ENCODE assay signal across 19 cellular contexts in genomic region chr4:119246177-119246576, GRCh38. TPM values are rescaled to one million over a fixed set of nuclear protein-coding genes. Genes with fewer than 3 reads are reported as not detected.
DNase-seq lines count a peak whose midpoint lies in the region; ATAC-seq, FAIRE-seq and TF ChIP-seq lines count a peak whose summit lies in the region.
"Had no signal": no experiment of that assay in that cellular context is flagged by ENCODE, and none has a peak within 500 bp of the region (broad histone marks: within the 10 kb centered on the region; RNA-seq: fewer than 3 reads in every experiment).

No MANE protein-coding gene starts in this region.

- peak in 5 of 8 donors; percentile 54 to 72 (median 67) for ATAC-seq in heart right ventricle
- no peak for ATAC-seq in WTC11
- ATAC-seq in gastrocnemius medialis: peak; percentile 43 to 77
- ATAC-seq in HG02571 (IDR thresholded peaks at IDR 0.05; ENCODE audit: unreplicated experiment): no peak
- ATAC-seq: HCT116 had no signal

- H3K36me3 ChIP-seq in heart right ventricle (peaks cover 0 to 61% (median 11%) of the 10 kb centered on the region in 9 donors), keratinocyte (ENCODE audit: control insufficient read depth in 2 of 2, extremely low read depth in 1 of 2, insufficient read depth in 2 of 2, low read length in 2 of 2) (peaks cover 14 to 22% of the 10 kb centered on the region in 2 experiments), gastrocnemius medialis (peaks cover 0 to 54% of the 10 kb centered on the region in 2 donors), PC-9 (ENCODE audit: low read depth) (no peaks in the 10 kb centered on the region)

- POLR2A ChIA-PET in WTC11 (lab: Charles Lee): no interaction called here
- POLR2A ChIA-PET in PC-9 (lab: Charles Lee; ENCODE audit: unreplicated experiment): no interaction called here

- 44 to 60% methylated on average over 4 of the region's 4 CpGs for WGBS in heart right ventricle, 2 donors

- intact Hi-C loops in heart right ventricle (cut with DNase I) (loop anchor here in 1 of 10 donors (5.0 kb wide), 1 partner anchor 36 kb away; no protein-coding TSS in a partner anchor), cardiac septum (cut with DNase I) (no loop called here), gastrocnemius medialis (cut with DNase I; ENCODE audit: low total_unique reads) (no loop called here), PC-9 (cut with micrococcal nuclease; ENCODE audit: unreplicated experiment) (loop anchor here (10.0 kb wide), 1 partner anchor 201 kb away; no protein-coding TSS in a partner anchor)

- H2AFZ ChIP-seq in keratinocyte (ENCODE audit: control insufficient read depth, low read length) (no peak overlapping the region), PC-9 (no peak overlapping the region)

- no peaks in the 10 kb centered on the region for H3K9me1 ChIP-seq in keratinocyte (ENCODE audit: control insufficient read depth, extremely low read depth, insufficient read depth, low read length)

- TF ChIP-seq CTCF in heart right ventricle (IDR thresholded peaks at IDR 0.05): no peak
- TF ChIP-seq CTCF in WTC11 (IDR thresholded peaks at IDR 0.05): no peak
- TF ChIP-seq CTCF in keratinocyte (optimal IDR thresholded peaks at IDR 0.05 in 1 of 3, IDR thresholded peaks at IDR 0.05 in 1 of 3, conservative IDR thresholded peaks at IDR 0.05 in 1 of 3; ENCODE audit: extremely low read depth in 1 of 3, insufficient read depth in 2 of 3, low read length in 3 of 3): no peak
- no peak for TF ChIP-seq CTCF in gastrocnemius medialis (IDR thresholded peaks at IDR 0.05 in 4 of 5, conservative IDR thresholded peaks at IDR 0.05 in 1 of 5)
- no peak for TF ChIP-seq CTCF in PC-9 (conservative IDR thresholded peaks at IDR 0.05)

- H3K79me2 ChIP-seq in keratinocyte (ENCODE audit: control insufficient read depth, insufficient read depth, low read length): peaks cover 2% of the 10 kb centered on the region
- H3K79me2 ChIP-seq in PC-9 (ENCODE audit: low read depth): no peaks in the 10 kb centered on the region

- no peaks in the 10 kb centered on the region for H3F3A ChIP-seq in PC-9 (ENCODE audit: insufficient read depth, low read depth)

- no peak overlapping the region for H3K4me2 ChIP-seq in keratinocyte (ENCODE audit: control insufficient read depth, extremely low read depth, insufficient read depth, low read depth, low read length)
- H3K4me2 ChIP-seq in PC-9: no peak overlapping the region
- H3K4me2 ChIP-seq: SK-N-SH had no signal

- H4K20me1 ChIP-seq in keratinocyte (ENCODE audit: control insufficient read depth, extremely low read depth, insufficient read depth, low read length): no peaks in the 10 kb centered on the region
- H4K20me1 ChIP-seq in PC-9 (ENCODE audit: insufficient read depth): no peaks in the 10 kb centered on the region

- dilution Hi-C loops in keratinocyte (cut with MboI; ENCODE audit: extremely low pct_ligation_motif_present, low sequenced_read_pairs): loop anchor here (25.0 kb wide), 1 partner anchor 259 kb away; no protein-coding TSS in a partner anchor

- H3K4me1 Mint-ChIP-seq in WTC11: peaks cover 27% of the 10 kb centered on the region

- no peak overlapping the region for H3K9ac ChIP-seq in keratinocyte (ENCODE audit: control insufficient read depth, extremely low read depth, insufficient read depth, low read length)
- H3K9ac ChIP-seq: SK-N-SH had no signal

- peak in 1 of 2 donors; percentile 31 for DNase-seq in heart right ventricle
- no peak for DNase-seq in cardiac septum (ENCODE audit: low spot score)
- no peak for DNase-seq in WTC11 (ENCODE audit: low spot score)
- no peak for DNase-seq in keratinocyte (ENCODE audit: low read depth, low spot score)
- peak; percentile 32 to 57 for DNase-seq in gastrocnemius medialis
- DNase-seq in PC-9: no peak
- DNase-seq in A172 (ENCODE audit: low spot score): no peak
- DNase-seq: Calu3; CD4-positive, CD25-positive, alpha-beta regulatory T cell; DMS79; KBM-7; NCI-H1417 treated with DMSO at 0.1 percent for 48 hours; NCI-H2029; NCI-H2171 treated with DMSO at 0.1 percent for 48 hours; NCI-H446 treated with DMSO at 0.1 percent for 48 hours; NCI-H774; SK-N-SH had no signal

- H3K27me3 Mint-ChIP-seq in WTC11 (ENCODE audit: low read depth): no peaks in the 10 kb centered on the region
- H3K27me3 Mint-ChIP-seq: CD4-positive, CD25-positive, alpha-beta regulatory T cell had no signal

- no peaks in the 10 kb centered on the region for H3K9me2 ChIP-seq in PC-9 (ENCODE audit: insufficient read depth)
- H3K9me2 ChIP-seq: SK-N-SH had no signal

- H3K4me3 ChIP-seq in heart right ventricle (no peak overlapping the region), keratinocyte (ENCODE audit: control insufficient read depth in 2 of 3, extremely low read depth in 1 of 3, insufficient read depth in 2 of 3, low read depth in 1 of 3, low read length in 3 of 3) (no peak overlapping the region), gastrocnemius medialis (no peak overlapping the region), PC-9 (no peak overlapping the region)

- H3K27ac ChIP-seq in heart right ventricle (peak overlapping the region in 1 of 10 donors; percentile 46), keratinocyte (ENCODE audit: control insufficient read depth, insufficient read depth, low read length) (no peak overlapping the region), gastrocnemius medialis (peak overlapping the region in 3 of 4 donors; percentile 66 to 72 (median 71)), PC-9 (no peak overlapping the region)

- no peaks in the 10 kb centered on the region for H3K9me3 Mint-ChIP-seq in WTC11

- H3K27me3 ChIP-seq in heart right ventricle (no peaks in the 10 kb centered on the region), keratinocyte (ENCODE audit: control insufficient read depth, extremely low read depth, insufficient read depth, low read length) (no peaks in the 10 kb centered on the region), gastrocnemius medialis (no peaks in the 10 kb centered on the region), PC-9 (ENCODE audit: insufficient read depth, low read depth) (no peaks in the 10 kb centered on the region)

- CTCF ChIA-PET in WTC11 (lab: Charles Lee): no interaction called here
- CTCF ChIA-PET in PC-9 (lab: Charles Lee): no interaction called here

- H3K9me3 ChIP-seq in heart right ventricle: no peaks in the 10 kb centered on the region
- no peaks in the 10 kb centered on the region for H3K9me3 ChIP-seq in keratinocyte (ENCODE audit: control insufficient read depth, low read depth, low read length)
- H3K9me3 ChIP-seq in gastrocnemius medialis: no peaks in the 10 kb centered on the region
- H3K9me3 ChIP-seq in PC-9 (ENCODE audit: insufficient read depth, low read depth): no peaks in the 10 kb centered on the region
- H3K9me3 ChIP-seq: SK-N-SH had no signal

- peaks cover 32% of the 10 kb centered on the region for H3K36me3 Mint-ChIP-seq in WTC11

- peak overlapping the region; percentile 93 for H3K27ac Mint-ChIP-seq in WTC11

- no TSS peak for BruUV-seq in PC-9 (replicated peaks; lab: Mats Ljungman, UMichigan)

- TF ChIP-seq POLR2A in gastrocnemius medialis (IDR thresholded peaks at IDR 0.05): no peak

- H3K4me3 Mint-ChIP-seq in WTC11: no peak overlapping the region
- H3K4me3 Mint-ChIP-seq: CD4-positive, CD25-positive, alpha-beta regulatory T cell had no signal

- peak; percentile 67 for FAIRE-seq in keratinocyte (lab: Jason Lieb, UNC)

- H3K4me1 ChIP-seq in heart right ventricle (peaks cover 0 to 34% (median 22%) of the 10 kb centered on the region in 9 donors), keratinocyte (ENCODE audit: control insufficient read depth, extremely low read depth, insufficient read depth, low read length) (no peaks in the 10 kb centered on the region), gastrocnemius medialis (peaks cover 49 to 55% of the 10 kb centered on the region in 2 donors), PC-9 (replicated peaks; ENCODE audit: insufficient read depth) (no peaks in the 10 kb centered on the region)

- in situ Hi-C loops in gastrocnemius medialis (cut with MboI; ENCODE audit: low sequenced_read_pairs in 4 of 4): no loop called here

TF ChIP-seq in WTC11, 78 proteins besides CTCF, POLR2A, EP300 and RAD21 (continues in another document):
- TF ChIP-seq NR2C2 (CRISPR knock-in tag; IDR thresholded peaks at IDR 0.05) (no peak), E2F5 (CRISPR knock-in tag; IDR thresholded peaks at IDR 0.05) (no peak), MXD4 (CRISPR knock-in tag; IDR thresholded peaks at IDR 0.05; ENCODE audit: borderline replicate concordance) (no peak), FOXP1 (CRISPR knock-in tag; IDR thresholded peaks at IDR 0.05; ENCODE audit: borderline replicate concordance) (no peak), PREB (CRISPR knock-in tag; IDR thresholded peaks at IDR 0.05; ENCODE audit: borderline replicate concordance) (no peak), TEAD1 (CRISPR knock-in tag; IDR thresholded peaks at IDR 0.05) (no peak)

RNA-seq across cellular contexts. Expression of gene USP53, which starts 33.7 kb away (rescaled TPM):
- 10 to 100 TPM; 26.4 to 64.6 (median 41.8) TPM for total RNA-seq in heart right ventricle
- 10 to 100 TPM; 12.5 to 45.2 TPM for polyA plus RNA-seq in heart right ventricle
- total RNA-seq in cardiac septum: 49.7 TPM
- 17.1 to 20.1 TPM (median 19.2 TPM) in 3 replicates for total RNA-seq in WTC11 (2021)
- polyA plus RNA-seq in keratinocyte: 16.7 to 29.0 TPM (median 22.2 TPM) in 3 replicates
- polyA plus RNA-seq in keratinocyte (2011; ENCODE audit: low read depth): 147 TPM
- polyA plus RNA-seq in keratinocyte (2011; cell fraction: cytosol; rRNA removed): 10.9 and 23.1 TPM in 2 replicates
- 37.1 and 48.2 TPM in 2 replicates for polyA plus RNA-seq in keratinocyte (2011; cell fraction: nucleus; rRNA removed)
- polyA plus RNA-seq in keratinocyte (2012; ENCODE audit: low replicate concordance): 16.4 and 41.4 TPM in 2 replicates
- 2.8 to 37.8 TPM (median 22.9 TPM) in 3 replicates for polyA minus RNA-seq in keratinocyte
- 20.3 TPM for polyA minus RNA-seq in keratinocyte (2011; cell fraction: cytosol; rRNA and poly(A)+ RNA removed)
- 37.9 and 81.3 TPM in 2 replicates for polyA minus RNA-seq in keratinocyte (2011; cell fraction: nucleus; rRNA and poly(A)+ RNA removed)
- 100 to 1,000 TPM in 1 of 4 donors, 10 to 100 TPM in 3; 56.9 to 190 (median 98.5) TPM for total RNA-seq in gastrocnemius medialis
- total RNA-seq in PC-9 (2021): 14.6 and 19.3 TPM in 2 replicates
- total RNA-seq in A172 (2014; rRNA removed; shearing (Covaris generic)): 7.6 and 16.9 TPM in 2 replicates

Comparison
In these comparisons a context has a peak if more than half of its experiments do, and no peak if none do; other contexts are left out.
1. ATAC-seq: peak in heart right ventricle (5 of 8) and gastrocnemius medialis (2 of 2); none in WTC11 (single experiment) and HG02571 (single experiment).
2. DNase-seq: peak in gastrocnemius medialis (2 of 2); none in cardiac septum (single experiment), WTC11 (single experiment), keratinocyte (single experiment), PC-9 (0 of 2) and A172 (single experiment).
3. H3K27ac ChIP-seq: peak in gastrocnemius medialis (3 of 4); none in keratinocyte (single experiment) and PC-9 (single experiment).